ENCODE assay signal across 8 cellular contexts in the genomic region with DNA sequence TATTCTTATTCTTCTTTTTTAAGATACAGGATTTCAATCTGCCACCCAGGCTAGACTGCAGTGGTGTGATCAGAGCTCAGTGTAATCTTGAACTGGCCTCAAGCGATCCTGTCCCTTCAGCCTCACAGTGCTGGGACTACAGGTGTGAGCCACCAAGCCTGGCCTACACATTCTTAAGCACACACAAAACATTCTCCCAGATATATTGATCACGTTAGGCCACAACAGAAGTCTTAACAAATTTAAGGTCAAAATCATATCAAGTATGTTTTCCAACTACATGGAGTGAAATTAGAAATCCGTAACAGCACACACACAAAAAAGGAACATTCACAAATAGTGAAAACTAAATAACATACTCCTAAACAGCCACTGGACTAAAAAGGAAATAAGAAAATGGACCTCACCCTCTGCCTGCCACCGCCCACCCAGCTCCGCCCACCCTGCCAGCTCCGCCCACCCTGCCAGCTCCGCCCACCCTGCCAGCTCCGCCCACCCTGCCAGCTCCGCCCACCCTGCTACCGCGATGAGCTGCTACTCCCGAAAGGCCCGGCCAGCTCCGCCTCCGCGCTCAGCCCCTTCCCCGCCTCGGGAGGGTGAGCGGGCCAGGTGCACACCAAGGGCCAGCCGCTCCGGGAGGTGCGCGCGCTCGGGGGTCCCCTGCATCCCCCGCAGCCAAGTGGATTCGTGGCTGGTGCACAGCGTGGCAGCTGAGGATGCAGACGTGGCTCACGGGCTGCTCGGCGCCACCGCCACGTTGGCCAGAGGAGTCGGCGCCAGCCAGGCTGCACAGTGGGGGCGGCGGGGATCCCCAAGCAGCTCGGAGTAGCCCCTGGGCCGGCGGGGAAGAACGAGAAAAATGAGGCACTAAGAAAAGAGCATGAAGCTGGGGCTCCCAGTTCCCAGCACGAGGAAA. TPM values are rescaled to one million over a fixed set of nuclear protein-coding genes. Genes with fewer than 3 reads are reported as not detected.
DNase-seq lines count a peak whose midpoint lies in the region; ATAC-seq and TF ChIP-seq lines count a peak whose summit lies in the region.

No MANE protein-coding gene starts in this region.

- no peaks in the 10 kb centered on the region for H3K9me3 ChIP-seq in neural cell (ENCODE audit: low read length)

- H3K36me3 Mint-ChIP-seq in activated T-helper 17 cell treated with anti-CD3 and anti-CD28 coated beads, Interleukin-2, amount 50 U/mL, for 72 hours (ENCODE audit: low read depth), result no peaks in the 10 kb centered on the region

- peak overlapping the region; percentile 56 for H3K9ac ChIP-seq in neural cell (ENCODE audit: low read length)

- no peaks in the 10 kb centered on the region for H4K20me1 ChIP-seq in neural cell (ENCODE audit: insufficient read depth)

- ATAC-seq in GM18870 (IDR thresholded peaks at IDR 0.05; ENCODE audit: unreplicated experiment) (peak; percentile 58), HG03097 (IDR thresholded peaks at IDR 0.05; ENCODE audit: low FRiP score, unreplicated experiment) (peak; percentile 72)
- ATAC-seq in activated T-helper 17 cell treated with anti-CD3 and anti-CD28 coated beads, Interleukin-2, amount 50 U/mL, for 72 hours (replicated peaks), result peak; percentile 97

- H3K27me3 Mint-ChIP-seq in activated T-helper 17 cell treated with anti-CD3 and anti-CD28 coated beads, Interleukin-2, amount 50 U/mL, for 72 hours, result no peaks in the 10 kb centered on the region

- H3K27me3 ChIP-seq in neural cell (ENCODE audit: insufficient read depth, low read depth, low read length), result no peaks in the 10 kb centered on the region

- no peaks in the 10 kb centered on the region for H3K79me2 ChIP-seq in neural cell (replicated peaks; ENCODE audit: insufficient read depth, low read length)

- DNase-seq in A172 (ENCODE audit: low spot score), result peak; percentile 46
- DNase-seq in OCI-M1 (lab: John Stamatoyannopoulos, UW), result peak; percentile 68
- DNase-seq in fibroblast of peridontal ligament (ENCODE audit: extremely low read depth), result peak; percentile 51
- DNase-seq in stimulated activated naive CD4-positive, alpha-beta T cell treated with Interleukin-2 at 50 U/mL for 16 hours (lab: John Stamatoyannopoulos, UW), result peak; percentile 74

- peaks cover 13% of the 10 kb centered on the region for H3K9me3 Mint-ChIP-seq in activated T-helper 17 cell treated with anti-CD3 and anti-CD28 coated beads, Interleukin-2, amount 50 U/mL, for 72 hours

- peak overlapping the region; percentile 12 for H3K27ac Mint-ChIP-seq in activated T-helper 17 cell treated with anti-CD3 and anti-CD28 coated beads, Interleukin-2, amount 50 U/mL, for 72 hours

- no peaks in the 10 kb centered on the region for H3F3A ChIP-seq in neural cell (ENCODE audit: insufficient read depth, low read length, poor library complexity, severe bottlenecking)

- no peak for TF ChIP-seq EP300 in neural cell (conservative IDR thresholded peaks at IDR 0.05; ENCODE audit: poor library complexity, severe bottlenecking)

- H3K27ac ChIP-seq in neural cell (ENCODE audit: low read length), result no peak overlapping the region

- no peak overlapping the region for H3K4me2 ChIP-seq in neural cell (ENCODE audit: low read length)

- no peak overlapping the region for H2AFZ ChIP-seq in neural cell (ENCODE audit: low read depth, low read length)

- H3K36me3 ChIP-seq in neural cell (ENCODE audit: insufficient read depth, low read length), result no peaks in the 10 kb centered on the region

- peaks cover 3% of the 10 kb centered on the region for H3K4me1 Mint-ChIP-seq in activated T-helper 17 cell treated with anti-CD3 and anti-CD28 coated beads, Interleukin-2, amount 50 U/mL, for 72 hours

- TF ChIP-seq CTCF in neural cell (IDR thresholded peaks at IDR 0.05; ENCODE audit: poor library complexity, severe bottlenecking), result no peak

- no peak for TF ChIP-seq RAD21 in neural cell (conservative IDR thresholded peaks at IDR 0.05)

- H3K4me3 Mint-ChIP-seq in activated T-helper 17 cell treated with anti-CD3 and anti-CD28 coated beads, Interleukin-2, amount 50 U/mL, for 72 hours, result peak overlapping the region; percentile 71

- no peaks in the 10 kb centered on the region for H3K9me2 ChIP-seq in neural cell (ENCODE audit: insufficient read depth, low read length)

- H3K4me3 ChIP-seq in neural cell (ENCODE audit: low read length), result peak overlapping the region; percentile 66

TF ChIP-seq in neural cell, 6 proteins besides CTCF, POLR2A, EP300 and RAD21:
- TF ChIP-seq MXI1 (conservative IDR thresholded peaks at IDR 0.05; ENCODE audit: poor library complexity, severe bottlenecking) (no peak), SMC3 (conservative IDR thresholded peaks at IDR 0.05; ENCODE audit: poor library complexity) (no peak), POLR2AphosphoS5 (IDR thresholded peaks at IDR 0.05) (peak; percentile 31), TAF1 (IDR thresholded peaks at IDR 0.05; ENCODE audit: low read depth) (no peak)
- TF ChIP-seq, protein P1, sequence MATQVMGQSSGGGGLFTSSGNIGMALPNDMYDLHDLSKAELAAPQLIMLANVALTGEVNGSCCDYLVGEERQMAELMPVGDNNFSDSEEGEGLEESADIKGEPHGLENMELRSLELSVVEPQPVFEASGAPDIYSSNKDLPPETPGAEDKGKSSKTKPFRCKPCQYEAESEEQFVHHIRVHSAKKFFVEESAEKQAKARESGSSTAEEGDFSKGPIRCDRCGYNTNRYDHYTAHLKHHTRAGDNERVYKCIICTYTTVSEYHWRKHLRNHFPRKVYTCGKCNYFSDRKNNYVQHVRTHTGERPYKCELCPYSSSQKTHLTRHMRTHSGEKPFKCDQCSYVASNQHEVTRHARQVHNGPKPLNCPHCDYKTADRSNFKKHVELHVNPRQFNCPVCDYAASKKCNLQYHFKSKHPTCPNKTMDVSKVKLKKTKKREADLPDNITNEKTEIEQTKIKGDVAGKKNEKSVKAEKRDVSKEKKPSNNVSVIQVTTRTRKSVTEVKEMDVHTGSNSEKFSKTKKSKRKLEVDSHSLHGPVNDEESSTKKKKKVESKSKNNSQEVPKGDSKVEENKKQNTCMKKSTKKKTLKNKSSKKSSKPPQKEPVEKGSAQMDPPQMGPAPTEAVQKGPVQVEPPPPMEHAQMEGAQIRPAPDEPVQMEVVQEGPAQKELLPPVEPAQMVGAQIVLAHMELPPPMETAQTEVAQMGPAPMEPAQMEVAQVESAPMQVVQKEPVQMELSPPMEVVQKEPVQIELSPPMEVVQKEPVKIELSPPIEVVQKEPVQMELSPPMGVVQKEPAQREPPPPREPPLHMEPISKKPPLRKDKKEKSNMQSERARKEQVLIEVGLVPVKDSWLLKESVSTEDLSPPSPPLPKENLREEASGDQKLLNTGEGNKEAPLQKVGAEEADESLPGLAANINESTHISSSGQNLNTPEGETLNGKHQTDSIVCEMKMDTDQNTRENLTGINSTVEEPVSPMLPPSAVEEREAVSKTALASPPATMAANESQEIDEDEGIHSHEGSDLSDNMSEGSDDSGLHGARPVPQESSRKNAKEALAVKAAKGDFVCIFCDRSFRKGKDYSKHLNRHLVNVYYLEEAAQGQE (IDR thresholded peaks at IDR 0.05; ENCODE audit: borderline replicate concordance), result no peak
TF ChIP-seq in neural cell: peak in this region for 1.

RNA-seq across cellular contexts. Expression of gene C16orf87, which starts 41.2 kb away (rescaled TPM):
- total RNA-seq in A172 (2014; rRNA removed; shearing (Covaris generic)), result 18.6 and 24.6 TPM in 2 replicates
- total RNA-seq in activated T-helper 17 cell treated with anti-CD3 and anti-CD28 coated beads, Interleukin-2, amount 50 U/mL, for 72 hours, result 10 to 100 TPM; 15.6 to 21.3 TPM
- 24.5 and 27.5 TPM in 2 replicates for polyA plus RNA-seq in neural cell
- polyA minus RNA-seq in neural cell, result 35.3 and 45.6 TPM in 2 replicates

RNA-seq across cellular contexts. Expression of gene MYLK3, which starts 41.6 kb away (rescaled TPM):
- total RNA-seq in A172 (2014; rRNA removed; shearing (Covaris generic)), result 0.69 and 1.00 TPM in 2 replicates
- under 1 TPM; 0.56 to 0.58 TPM for total RNA-seq in activated T-helper 17 cell treated with anti-CD3 and anti-CD28 coated beads, Interleukin-2, amount 50 U/mL, for 72 hours
- 0.07 TPM in 1 of 2 replicates, not detected in the other for polyA plus RNA-seq in neural cell
- 0.12 and 0.24 TPM in 2 replicates for polyA minus RNA-seq in neural cell
